ENCODE assay signal across 20 cellular contexts in genomic region chr3:123803521-123803920, GRCh38.
"Had no signal": no experiment of that assay in that cellular context is flagged by ENCODE, and none has a peak within 500 bp of the region (broad histone marks: within the 10 kb centered on the region; RNA-seq: fewer than 3 reads in every experiment).

No MANE protein-coding gene starts in this region.

- H3K4me3 ChIP-seq: ascending aorta, breast epithelium, left ventricle myocardium inferior, skin epidermis, suprapubic skin had no signal

- ATAC-seq: activated T-helper 17 cell treated with anti-CD3 and anti-CD28 coated beads, Interleukin-2, amount 50 U/mL, for 72 hours; effector memory CD8-positive, alpha-beta T cell; naive thymus-derived CD8-positive, alpha-beta T cell; stimulated activated naive CD8-positive, alpha-beta T cell treated with anti-CD3 and anti-CD28 coated beads, Interleukin-15, Interleukin-2, amounts not matched to agents 100 U/mL and 50 U/mL, for 24 hours had no signal

- H3K27ac Mint-ChIP-seq: activated T-helper 17 cell treated with anti-CD3 and anti-CD28 coated beads, Interleukin-2, amount 50 U/mL, for 72 hours; effector memory CD8-positive, alpha-beta T cell; naive thymus-derived CD8-positive, alpha-beta T cell; type B pancreatic cell had no signal

- H3K36me3 ChIP-seq: breast epithelium, left ventricle myocardium inferior, suprapubic skin had no signal

- H3K27me3 ChIP-seq: ascending aorta, breast epithelium, suprapubic skin had no signal

- DNase-seq: activated CD4-positive, alpha-beta T cell treated with anti-CD3 and anti-CD28 coated beads, Interleukin-2, amount 50 U/mL, for 48 hours; activated naive CD4-positive, alpha-beta T cell treated with Interleukin-2 at 50 U/mL for 16 hours; cerebellar nuclear complex; dermis blood vessel endothelial cell; effector memory CD8-positive, alpha-beta T cell; head of caudate nucleus; left ventricle myocardium inferior; naive thymus-derived CD8-positive, alpha-beta T cell; posterior cingulate gyrus; retina; stimulated activated naive CD8-positive, alpha-beta T cell treated with anti-CD3 and anti-CD28 coated beads, Interleukin-15, Interleukin-2, amounts not matched to agents 100 U/mL and 50 U/mL, for 24 hours had no signal

- H3K9me3 ChIP-seq: ascending aorta, breast epithelium, left ventricle myocardium inferior, suprapubic skin had no signal

- H3K36me3 Mint-ChIP-seq: naive thymus-derived CD8-positive, alpha-beta T cell; type B pancreatic cell had no signal

- H3K27ac ChIP-seq: breast epithelium, epithelial cell of prostate, left ventricle myocardium inferior, suprapubic skin had no signal

- H3K4me1 ChIP-seq: breast epithelium had no signal

- H3K4me1 Mint-ChIP-seq: activated T-helper 17 cell treated with anti-CD3 and anti-CD28 coated beads, Interleukin-2, amount 50 U/mL, for 72 hours; naive thymus-derived CD8-positive, alpha-beta T cell had no signal

- FAIRE-seq: frontal cortex, islet of Langerhans had no signal

- H3K9me3 Mint-ChIP-seq: activated T-helper 17 cell treated with anti-CD3 and anti-CD28 coated beads, Interleukin-2, amount 50 U/mL, for 72 hours; effector memory CD8-positive, alpha-beta T cell; naive thymus-derived CD8-positive, alpha-beta T cell; type B pancreatic cell had no signal

- H3K4me3 Mint-ChIP-seq: activated T-helper 17 cell treated with anti-CD3 and anti-CD28 coated beads, Interleukin-2, amount 50 U/mL, for 72 hours; effector memory CD8-positive, alpha-beta T cell; naive thymus-derived CD8-positive, alpha-beta T cell; type B pancreatic cell had no signal
